20 cellular contexts compared by ENCODE assay signal in the genomic region with DNA sequence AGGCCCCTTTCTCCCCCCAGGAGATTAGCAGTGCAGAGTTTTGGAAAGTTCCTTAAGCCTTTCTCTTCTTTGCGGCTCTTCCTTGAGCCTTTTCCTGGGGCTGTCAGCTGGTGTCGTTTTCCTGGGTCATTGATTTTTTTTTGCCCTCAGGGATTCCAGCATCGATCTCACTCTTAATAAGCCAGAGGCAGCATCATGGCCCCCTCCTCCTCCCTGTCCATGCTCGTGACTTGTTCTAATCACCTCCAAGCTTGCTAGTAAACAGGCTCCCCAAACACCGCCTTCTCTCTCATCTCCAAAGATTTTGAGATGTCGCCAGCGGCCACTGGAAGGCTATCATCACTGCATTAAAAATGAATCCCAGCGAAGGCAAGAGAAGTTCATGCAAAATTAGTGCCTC. TPM values are rescaled to one million over a fixed set of nuclear protein-coding genes. Genes with fewer than 3 reads are reported as not detected.
DNase-seq lines count a peak whose midpoint lies in the region; ATAC-seq and TF ChIP-seq lines count a peak whose summit lies in the region.
"Had no signal": no experiment of that assay in that cellular context is flagged by ENCODE, and none has a peak within 500 bp of the region (broad histone marks: within the 10 kb centered on the region; RNA-seq: fewer than 3 reads in every experiment).

No MANE protein-coding gene starts in this region.

- H3K36me3 ChIP-seq in heart right ventricle (peaks cover 0 to 23% (median 0%) of the 10 kb centered on the region in 9 donors), mesendoderm (ENCODE audit: control insufficient read depth, insufficient read depth, low read length) (no peaks in the 10 kb centered on the region), urinary bladder (ENCODE audit: insufficient read depth) (no peaks in the 10 kb centered on the region)

- H2BK5ac ChIP-seq in mesendoderm (ENCODE audit: low read length), result no peak overlapping the region

- TF ChIP-seq CTCF in heart right ventricle (IDR thresholded peaks at IDR 0.05) (no peak), coronary artery (IDR thresholded peaks at IDR 0.05) (no peak)

- H3K79me2 ChIP-seq in mesendoderm (ENCODE audit: control insufficient read depth, insufficient read depth, low read length), result no peaks in the 10 kb centered on the region

- no peaks in the 10 kb centered on the region for H3K79me1 ChIP-seq in mesendoderm (ENCODE audit: low read length)

- H3K27ac Mint-ChIP-seq in activated T-cell treated with anti-CD3 and anti-CD28 coated beads, Interleukin-2, amount 50 U/mL, for 24 hours, result no peak overlapping the region
- H3K27ac Mint-ChIP-seq: activated naive CD4-positive, alpha-beta T cell treated with anti-CD3 and anti-CD28 coated beads, Interleukin-2, amount 50 U/mL, for 24 hours; type B pancreatic cell had no signal

- intact Hi-C loops in heart right ventricle (cut with DNase I), result loop anchor here in 2 of 10 donors (5.0 kb wide), 2 partner anchors 42 to 82 kb away; no protein-coding TSS in a partner anchor
- intact Hi-C loops in left ventricle myocardium superior (cut with micrococcal nuclease), result no loop called here

- H3K27me3 ChIP-seq in heart right ventricle (no peaks in the 10 kb centered on the region), mesendoderm (ENCODE audit: insufficient read depth, low read length, poor library complexity) (peaks cover 25% of the 10 kb centered on the region)

- peak overlapping the region in 8 of 10 donors; percentile 0 to 83 (median 74) for H3K4me3 ChIP-seq in heart right ventricle
- peak overlapping the region; percentile 94 for H3K4me3 ChIP-seq in coronary artery
- no peak overlapping the region for H3K4me3 ChIP-seq in mesendoderm (ENCODE audit: low read length)
- H3K4me3 ChIP-seq in urinary bladder (ENCODE audit: low read depth, low read length), result no peak overlapping the region
- H3K4me3 ChIP-seq: PC-9 had no signal

- peak overlapping the region; percentile 66 for H3K23ac ChIP-seq in mesendoderm (ENCODE audit: low read length)

- no peak overlapping the region for H3K4ac ChIP-seq in mesendoderm (ENCODE audit: low read depth, low read length)

- no peak overlapping the region for H3K56ac ChIP-seq in mesendoderm (ENCODE audit: low read length)

- H4K5ac ChIP-seq in mesendoderm (ENCODE audit: low read length), result no peak overlapping the region

- H3K36me3 Mint-ChIP-seq in activated T-cell treated with anti-CD3 and anti-CD28 coated beads, Interleukin-2, amount 50 U/mL, for 24 hours (ENCODE audit: low read depth), result peaks cover 51% of the 10 kb centered on the region
- H3K36me3 Mint-ChIP-seq: activated naive CD4-positive, alpha-beta T cell treated with anti-CD3 and anti-CD28 coated beads, Interleukin-2, amount 50 U/mL, for 24 hours; CD4-positive, CD25-positive, alpha-beta regulatory T cell; type B pancreatic cell had no signal

- H2BK15ac ChIP-seq in mesendoderm (replicated peaks; ENCODE audit: low read depth), result no peak overlapping the region

- H3K4me3 Mint-ChIP-seq in activated T-cell treated with anti-CD3 and anti-CD28 coated beads, Interleukin-2, amount 50 U/mL, for 24 hours, result no peak overlapping the region
- H3K4me3 Mint-ChIP-seq: activated naive CD4-positive, alpha-beta T cell treated with anti-CD3 and anti-CD28 coated beads, Interleukin-2, amount 50 U/mL, for 24 hours; type B pancreatic cell had no signal

- no peaks in the 10 kb centered on the region for H3K27me3 Mint-ChIP-seq in activated T-cell treated with anti-CD3 and anti-CD28 coated beads, Interleukin-2, amount 50 U/mL, for 24 hours
- H3K27me3 Mint-ChIP-seq: activated naive CD4-positive, alpha-beta T cell treated with anti-CD3 and anti-CD28 coated beads, Interleukin-2, amount 50 U/mL, for 24 hours had no signal

- DNase-seq in heart right ventricle (no peak), left ventricle myocardium superior (no peak), coronary artery (ENCODE audit: low spot score) (no peak), mesendoderm (no peak), NOMO-1 (lab: John Stamatoyannopoulos, UW; ENCODE audit: unreplicated experiment in 2 of 2) (no peak)
- DNase-seq in activated T-cell treated with anti-CD3 and anti-CD28 coated beads, Interleukin-2, amount 50 U/mL, for 24 hours, result no peak
- DNase-seq: activated CD4-positive, alpha-beta T cell treated with anti-CD3 and anti-CD28 coated beads, Interleukin-2, amount 50 U/mL, for 1 hour; activated T-cell treated with anti-CD3 and anti-CD28 coated beads, Interleukin-2, amount 50 U/mL, for 1 hour; CD4-positive, CD25-positive, alpha-beta regulatory T cell; DMS79; effector memory CD4-positive, alpha-beta T cell; foreskin melanocyte; NCI-H187; NCI-H526; PC-9 had no signal

- no peak overlapping the region for H3K4me2 ChIP-seq in mesendoderm (ENCODE audit: low read length)
- H3K4me2 ChIP-seq: PC-9 had no signal

- no peak overlapping the region for H2AK5ac ChIP-seq in mesendoderm (ENCODE audit: low read length)

- H3K9me3 Mint-ChIP-seq in activated T-cell treated with anti-CD3 and anti-CD28 coated beads, Interleukin-2, amount 50 U/mL, for 24 hours, result no peaks in the 10 kb centered on the region
- H3K9me3 Mint-ChIP-seq: activated naive CD4-positive, alpha-beta T cell treated with anti-CD3 and anti-CD28 coated beads, Interleukin-2, amount 50 U/mL, for 24 hours; CD4-positive, CD25-positive, alpha-beta regulatory T cell; type B pancreatic cell had no signal

- no peak overlapping the region for H2BK120ac ChIP-seq in mesendoderm (ENCODE audit: low read depth, low read length)

- no peak overlapping the region for H3K18ac ChIP-seq in mesendoderm (ENCODE audit: low read length)

- H4K8ac ChIP-seq in mesendoderm (ENCODE audit: low read depth, low read length), result no peak overlapping the region

- peaks cover 10 to 76% (median 65%) of the 10 kb centered on the region in 9 donors for H3K4me1 ChIP-seq in heart right ventricle
- H3K4me1 ChIP-seq in mesendoderm (ENCODE audit: control insufficient read depth, low read depth, low read length), result no peaks in the 10 kb centered on the region
- H3K4me1 ChIP-seq in urinary bladder (ENCODE audit: insufficient read depth), result peaks cover 2% of the 10 kb centered on the region

- H3K27ac ChIP-seq in heart right ventricle (peak overlapping the region in 7 of 10 donors; percentile 31 to 100 (median 99)), coronary artery (peak overlapping the region; percentile 28 to 97), mesendoderm (ENCODE audit: low read depth, low read length) (no peak overlapping the region), urinary bladder (ENCODE audit: low read depth) (peak overlapping the region; percentile 42)
- H3K27ac ChIP-seq: PC-9 had no signal

- H3K9me3 ChIP-seq in heart right ventricle, result no peaks in the 10 kb centered on the region

- ATAC-seq in heart right ventricle (no peak), left ventricle myocardium superior (no peak), GM19023 (IDR thresholded peaks at IDR 0.05; ENCODE audit: unreplicated experiment) (no peak)
- ATAC-seq: HepG2 had no signal

- 62 to 68% methylated on average over 8 of the region's 8 CpGs for WGBS in heart right ventricle, 2 donors
- no CpG with 5 or more reads among the region's 8 CpGs for WGBS in mesendoderm (ENCODE audit: extremely low coverage, insufficient coverage, low lambda C conversion rate)
- WGBS in urinary bladder, result 68% methylated on average over 8 of the region's 8 CpGs

- H3K4me1 Mint-ChIP-seq in activated T-cell treated with anti-CD3 and anti-CD28 coated beads, Interleukin-2, amount 50 U/mL, for 24 hours (ENCODE audit: low read depth), result peaks cover 38% of the 10 kb centered on the region

- no peak overlapping the region for H3K9ac ChIP-seq in mesendoderm (ENCODE audit: low read length)

RNA-seq across cellular contexts. Expression of gene EVA1C, which starts 2.9 kb away (rescaled TPM):
- 10 to 100 TPM; 12.1 to 34.9 (median 13.9) TPM for total RNA-seq in heart right ventricle
- 10 to 100 TPM; 30.1 to 42.9 TPM for polyA plus RNA-seq in heart right ventricle
- 13.6 TPM for total RNA-seq in left ventricle myocardium superior
- polyA plus RNA-seq in mesendoderm (2013, experiment 1 of 2), result 0.60 TPM
- 0.80 TPM for polyA plus RNA-seq in mesendoderm (2013, experiment 2 of 2)
- 5.7 TPM for total RNA-seq in urinary bladder
- 35.2 TPM for polyA plus RNA-seq in urinary bladder

RNA-seq across cellular contexts. Expression of gene URB1, which starts 22.6 kb away (rescaled TPM):
- total RNA-seq in heart right ventricle (10 to 100 TPM in 8 of 10 donors, 1 to 10 TPM in 2; 7.3 to 17.7 (median 13.2) TPM), left ventricle myocardium superior (11.9 TPM), urinary bladder (14.5 TPM)
- polyA plus RNA-seq in heart right ventricle (1 to 10 TPM; 4.0 to 4.1 TPM), urinary bladder (9.2 TPM)
- 7.0 TPM for polyA plus RNA-seq in mesendoderm (2013, experiment 1 of 2)
- 6.7 TPM for polyA plus RNA-seq in mesendoderm (2013, experiment 2 of 2)

Comparison
In these comparisons a context has a peak if more than half of its experiments do, and no peak if none do; other contexts are left out.
1. H3K4me3 ChIP-seq: peak in heart right ventricle (8 of 10) and coronary artery (single experiment); none in mesendoderm (single experiment) and urinary bladder (single experiment).